Comparison of ENCODE assay signal across 19 cellular contexts in genomic region chr1:234908571-234908970, GRCh38.
DNase-seq lines count a peak whose midpoint lies in the region; ATAC-seq and TF ChIP-seq lines count a peak whose summit lies in the region.
"Had no signal": no experiment of that assay in that cellular context is flagged by ENCODE, and none has a peak within 500 bp of the region (broad histone marks: within the 10 kb centered on the region; RNA-seq: fewer than 3 reads in every experiment).

No MANE protein-coding gene starts in this region.

- intact Hi-C loops in heart right ventricle (cut with DNase I) (no loop called here), cardiac septum (cut with DNase I) (no loop called here), tibial artery (cut with DNase I; ENCODE audit: low total_unique reads) (no loop called here)

- peak overlapping the region; percentile 56 for H3K23ac ChIP-seq in neuronal stem cell (ENCODE audit: low read depth, low read length, poor library complexity)

- peak overlapping the region; percentile 87 for H3K18ac ChIP-seq in neuronal stem cell (ENCODE audit: low read length)

- no peaks in the 10 kb centered on the region for H3K79me1 ChIP-seq in neuronal stem cell (ENCODE audit: low read depth, low read length)

- H3K14ac ChIP-seq in neuronal stem cell (ENCODE audit: low read length): peak overlapping the region; percentile 91

- no peak for TF ChIP-seq POLR2A in upper lobe of left lung (IDR thresholded peaks at IDR 0.05)

- TF ChIP-seq EP300 in upper lobe of left lung (IDR thresholded peaks at IDR 0.05): no peak

- in situ Hi-C loops in GM13976 (cut with MboI; ENCODE audit: low sequenced_read_pairs, unreplicated experiment): no loop called here

- peak overlapping the region; percentile 6 for H2AK5ac ChIP-seq in neuronal stem cell (ENCODE audit: low read depth, low read length)

- DNase-seq in heart right ventricle (no peak), cardiac septum (ENCODE audit: low spot score) (no peak), fibroblast of lung (ENCODE audit: low read depth in 2 of 2) (no peak), neuronal stem cell (ENCODE audit: low spot score) (no peak), upper lobe of left lung (peak in 1 of 2 donors; percentile 49), tibial artery (no peak), GM13976 (ENCODE audit: low spot score) (no peak)
- DNase-seq: activated CD4-positive, alpha-beta memory T cell treated with anti-CD3 and anti-CD28 coated beads for 36 hours; CD4-positive, alpha-beta T cell; head of caudate nucleus; Kasumi-1; NCI-H1436; NCI-H510A; stimulated activated CD4-positive, alpha-beta T cell treated with anti-CD3 and anti-CD28 coated beads, Interleukin-2, amount 100 ng/mL, for 48 hours; trophoblast cell had no signal

- H2BK5ac ChIP-seq in neuronal stem cell (ENCODE audit: low read length): no peak overlapping the region

- H2BK120ac ChIP-seq in neuronal stem cell (ENCODE audit: low read depth, low read length): no peak overlapping the region

- peaks cover 13 to 59% (median 44%) of the 10 kb centered on the region in 9 donors for H3K4me1 ChIP-seq in heart right ventricle
- H3K4me1 ChIP-seq in fibroblast of lung (ENCODE audit: control insufficient read depth, extremely low read depth, insufficient read depth, low read length): peaks cover 2% of the 10 kb centered on the region
- H3K4me1 ChIP-seq in neuronal stem cell (ENCODE audit: control insufficient read depth in 2 of 2, insufficient read depth in 1 of 2, low read depth in 1 of 2, low read length in 2 of 2): peaks cover 12 to 14% of the 10 kb centered on the region in 2 donors
- H3K4me1 ChIP-seq in upper lobe of left lung: peaks cover 16 to 34% (median 31%) of the 10 kb centered on the region in 4 donors
- H3K4me1 ChIP-seq in tibial artery: peaks cover 0 to 26% (median 19%) of the 10 kb centered on the region in 4 donors

- H3K9ac ChIP-seq in fibroblast of lung (ENCODE audit: insufficient read depth, low read length): no peak overlapping the region
- no peak overlapping the region for H3K9ac ChIP-seq in neuronal stem cell (ENCODE audit: low read depth, low read length, poor library complexity)

- no peaks in the 10 kb centered on the region for H3K79me2 ChIP-seq in fibroblast of lung (ENCODE audit: control insufficient read depth, insufficient read depth, low read length)

- 89 to 90% methylated on average over 9 of the region's 9 CpGs for WGBS in heart right ventricle, 2 donors
- no CpG with 5 or more reads among the region's 9 CpGs for WGBS in neuronal stem cell (ENCODE audit: extremely low coverage in 2 of 2, insufficient read length in 2 of 2, insufficient replicate concordance in 1 of 2), 2 donors
- 90 to 91% methylated on average over 3 to 9 of the region's 9 CpGs for WGBS in upper lobe of left lung, 2 donors

- no peak overlapping the region for H3K4ac ChIP-seq in neuronal stem cell (ENCODE audit: low read length)

- H3K36me3 ChIP-seq in heart right ventricle: no peaks in the 10 kb centered on the region
- H3K36me3 ChIP-seq in fibroblast of lung (ENCODE audit: control insufficient read depth, insufficient read depth, low read length): no peaks in the 10 kb centered on the region
- H3K36me3 ChIP-seq in neuronal stem cell (replicated peaks in 1 of 2; ENCODE audit: control insufficient read depth in 2 of 2, insufficient read depth in 2 of 2, low read length in 2 of 2): no peaks in the 10 kb centered on the region
- H3K36me3 ChIP-seq in upper lobe of left lung: no peaks in the 10 kb centered on the region
- H3K36me3 ChIP-seq in tibial artery: no peaks in the 10 kb centered on the region

- H3K27ac ChIP-seq in heart right ventricle (peak overlapping the region in 9 of 10 donors; percentile 24 to 80 (median 60)), fibroblast of lung (ENCODE audit: insufficient read depth, low read length) (peak overlapping the region; percentile 30), neuronal stem cell (replicated peaks; ENCODE audit: low read length) (no peak overlapping the region), upper lobe of left lung (peak overlapping the region in 3 of 4 donors; percentile 29 to 68 (median 47)), tibial artery (peak overlapping the region in 1 of 2 donors; percentile 26)
- H3K27ac ChIP-seq: epithelial cell of prostate, HL-60 had no signal

- no peak for TF ChIP-seq CTCF in heart right ventricle (IDR thresholded peaks at IDR 0.05)
- no peak for TF ChIP-seq CTCF in fibroblast of lung (conservative IDR thresholded peaks at IDR 0.05 in 1 of 2, IDR thresholded peaks at IDR 0.05 in 1 of 2; ENCODE audit: low read depth in 1 of 2, low read length in 2 of 2)
- no peak for TF ChIP-seq CTCF in upper lobe of left lung (IDR thresholded peaks at IDR 0.05)
- TF ChIP-seq CTCF in tibial artery (IDR thresholded peaks at IDR 0.05): no peak
- TF ChIP-seq CTCF in GM13976 (IDR thresholded peaks at IDR 0.05; ENCODE audit: borderline replicate concordance, control extremely low read depth, extremely low read depth, insufficient read depth, missing control alignments): no peak

- H4K91ac ChIP-seq in neuronal stem cell (ENCODE audit: low read depth, low read length, poor library complexity): no peak overlapping the region

- H3K9me3 ChIP-seq in heart right ventricle (no peaks in the 10 kb centered on the region), fibroblast of lung (ENCODE audit: control insufficient read depth, insufficient read depth, low read depth, low read length) (no peaks in the 10 kb centered on the region), neuronal stem cell (replicated peaks in 1 of 2; ENCODE audit: control insufficient read depth in 2 of 2, insufficient read depth in 1 of 2, low read depth in 1 of 2, low read length in 2 of 2) (no peaks in the 10 kb centered on the region), upper lobe of left lung (no peaks in the 10 kb centered on the region), tibial artery (no peaks in the 10 kb centered on the region)
- H3K9me3 ChIP-seq: A549 had no signal

- H4K20me1 ChIP-seq in fibroblast of lung (ENCODE audit: control insufficient read depth, extremely low read depth, insufficient read depth, low read length): no peaks in the 10 kb centered on the region

- H3K4me2 ChIP-seq in fibroblast of lung (ENCODE audit: extremely low read depth, insufficient read depth, low read length) (peak overlapping the region; percentile 82), neuronal stem cell (ENCODE audit: insufficient read depth, low read length, poor library complexity, severe bottlenecking) (no peak overlapping the region)
- H3K4me2 ChIP-seq: A549 had no signal

- H2BK15ac ChIP-seq in neuronal stem cell (ENCODE audit: low read length): peak overlapping the region; percentile 64

- no peak overlapping the region for H2AFZ ChIP-seq in fibroblast of lung (ENCODE audit: low read length)
- H2AFZ ChIP-seq in neuronal stem cell (ENCODE audit: low read length): peak overlapping the region; percentile 13

- H4K8ac ChIP-seq in neuronal stem cell (ENCODE audit: low read depth, low read length): no peak overlapping the region

- peak overlapping the region; percentile 24 for H2BK12ac ChIP-seq in neuronal stem cell (ENCODE audit: low read length)

- H3K27me3 ChIP-seq in heart right ventricle (no peaks in the 10 kb centered on the region), fibroblast of lung (ENCODE audit: control insufficient read depth, insufficient read depth, low read length) (no peaks in the 10 kb centered on the region), neuronal stem cell (ENCODE audit: control insufficient read depth in 3 of 3, insufficient read depth in 3 of 3, low read depth in 1 of 3, low read length in 3 of 3) (no peaks in the 10 kb centered on the region), upper lobe of left lung (no peaks in the 10 kb centered on the region), tibial artery (no peaks in the 10 kb centered on the region)

- H3K4me3 ChIP-seq in heart right ventricle: no peak overlapping the region
- no peak overlapping the region for H3K4me3 ChIP-seq in fibroblast of lung (replicated peaks in 1 of 4; ENCODE audit: control extremely low read depth in 1 of 4, insufficient read depth in 1 of 4, low read depth in 3 of 4, low read length in 4 of 4)
- H3K4me3 ChIP-seq in neuronal stem cell (ENCODE audit: low read length in 2 of 2): no peak overlapping the region
- H3K4me3 ChIP-seq in upper lobe of left lung: no peak overlapping the region
- no peak overlapping the region for H3K4me3 ChIP-seq in tibial artery
- H3K4me3 ChIP-seq: A549 had no signal

- peak in 4 of 8 donors; percentile 4 to 23 (median 13) for ATAC-seq in heart right ventricle
- ATAC-seq in upper lobe of left lung (ENCODE audit: low FRiP score in 2 of 2): no peak
- ATAC-seq in GM21423 (IDR thresholded peaks at IDR 0.05; ENCODE audit: unreplicated experiment): no peak
- ATAC-seq: A549 had no signal
